In genomic region chr20:51560550-51561307, GRCh38 we compare ENCODE assay signal across 9 cellular contexts. TPM values are rescaled to one million over a fixed set of nuclear protein-coding genes. Genes with fewer than 3 reads are reported as not detected.
A peak's percentile ranks its signal among the peaks of the same experiment; 100 is the strongest.
DNase-seq lines count a peak whose midpoint lies in the region; ATAC-seq and TF ChIP-seq lines count a peak whose summit lies in the region.
"Had no signal": no experiment of that assay in that cellular context is flagged by ENCODE, and none has a peak within 500 bp of the region (broad histone marks: within the 10 kb centered on the region; RNA-seq: fewer than 3 reads in every experiment).

No MANE protein-coding gene starts in this region.

- H3K4me3 Mint-ChIP-seq in activated CD4-positive, alpha-beta memory T cell treated with anti-CD3 and anti-CD28 coated beads for 36 hours: peak overlapping the region; percentile 40
- H3K4me3 Mint-ChIP-seq in activated CD4-positive, alpha-beta memory T cell treated with anti-CD3 and anti-CD28 coated beads, Interleukin-2, amount 10 ng/mL, durations not matched to agents 7 days and 5 days: no peak overlapping the region
- H3K4me3 Mint-ChIP-seq in activated T-helper 17 cell treated with anti-CD3 and anti-CD28 coated beads, Interleukin-2, amount 50 U/mL, for 72 hours: peak overlapping the region; percentile 75
- H3K4me3 Mint-ChIP-seq in immature natural killer cell: peak overlapping the region; percentile 57 to 82 (median 72)

- H3K27me3 ChIP-seq in stomach: peaks cover 0 to 48% (median 24%) of the 10 kb centered on the region in 3 donors

- CTCF ChIA-PET in activated CD4-positive, alpha-beta memory T cell treated with anti-CD3 and anti-CD28 coated beads for 36 hours (lab: Charles Lee): no interaction called here
- CTCF ChIA-PET in activated CD4-positive, alpha-beta memory T cell treated with anti-CD3 and anti-CD28 coated beads, Interleukin-2, amount 10 ng/mL, durations not matched to agents 7 days and 5 days (lab: Charles Lee): no interaction called here

- no peaks in the 10 kb centered on the region for H3K9me3 ChIP-seq in stomach

- intact Hi-C loops in activated CD4-positive, alpha-beta memory T cell treated with anti-CD3 and anti-CD28 coated beads for 36 hours (cut with micrococcal nuclease): no loop called here
- intact Hi-C loops in stomach (cut with DNase I; ENCODE audit: low total_unique reads): no loop called here

- H3K36me3 Mint-ChIP-seq in activated CD4-positive, alpha-beta memory T cell treated with anti-CD3 and anti-CD28 coated beads for 36 hours: no peaks in the 10 kb centered on the region
- H3K36me3 Mint-ChIP-seq in activated CD4-positive, alpha-beta memory T cell treated with anti-CD3 and anti-CD28 coated beads, Interleukin-2, amount 10 ng/mL, durations not matched to agents 7 days and 5 days (ENCODE audit: low read depth): no peaks in the 10 kb centered on the region
- H3K36me3 Mint-ChIP-seq in activated T-helper 17 cell treated with anti-CD3 and anti-CD28 coated beads, Interleukin-2, amount 50 U/mL, for 72 hours (ENCODE audit: low read depth): no peaks in the 10 kb centered on the region
- no peaks in the 10 kb centered on the region for H3K36me3 Mint-ChIP-seq in immature natural killer cell

- H3K36me3 ChIP-seq in stomach: no peaks in the 10 kb centered on the region

- H3K4me1 Mint-ChIP-seq in activated CD4-positive, alpha-beta memory T cell treated with anti-CD3 and anti-CD28 coated beads for 36 hours (ENCODE audit: low read depth): peaks cover 20% of the 10 kb centered on the region
- peaks cover 21% of the 10 kb centered on the region for H3K4me1 Mint-ChIP-seq in activated CD4-positive, alpha-beta memory T cell treated with anti-CD3 and anti-CD28 coated beads, Interleukin-2, amount 10 ng/mL, durations not matched to agents 7 days and 5 days
- H3K4me1 Mint-ChIP-seq in activated T-helper 17 cell treated with anti-CD3 and anti-CD28 coated beads, Interleukin-2, amount 50 U/mL, for 72 hours: peaks cover 10% of the 10 kb centered on the region
- peaks cover 35 to 43% of the 10 kb centered on the region in 2 donors for H3K4me1 Mint-ChIP-seq in immature natural killer cell

- H3K27ac ChIP-seq in stomach: peak overlapping the region in 1 of 5 donors; percentile 88

- DNase-seq in activated CD4-positive, alpha-beta memory T cell treated with anti-CD3 and anti-CD28 coated beads for 36 hours: no peak
- DNase-seq in activated CD4-positive, alpha-beta memory T cell treated with anti-CD3 and anti-CD28 coated beads, Interleukin-2, amount 10 ng/mL, durations not matched to agents 7 days and 5 days: no peak
- DNase-seq in immature natural killer cell (no peak), stomach (no peak), GM10266 (ENCODE audit: extremely low spot score) (no peak), HPDE6-E6E7 (ENCODE audit: extremely low spot score) (no peak)
- DNase-seq in activated CD4-positive, CD25-positive, alpha-beta regulatory T cell treated with anti-CD3 and anti-CD28 coated beads, Interleukin-2, amount 50 U/mL, for 72 hours: no peak
- DNase-seq: activated CD4-positive, alpha-beta T cell treated with anti-CD3 and anti-CD28 coated beads, Interleukin-2, amount 10 ng/mL, durations not matched to agents 7 days and 5 days had no signal

- no peak for TF ChIP-seq POLR2A in stomach (IDR thresholded peaks at IDR 0.05)

- TF ChIP-seq CTCF in stomach (IDR thresholded peaks at IDR 0.05) (no peak), GM10266 (IDR thresholded peaks at IDR 0.05; ENCODE audit: control insufficient read depth, insufficient read depth, low read depth, missing control alignments) (no peak)

- WGBS in stomach, 5 donors: 19 to 23% (median 20%) methylated on average over 16 of the region's 16 CpGs

- H3K9me3 Mint-ChIP-seq in activated CD4-positive, alpha-beta memory T cell treated with anti-CD3 and anti-CD28 coated beads for 36 hours: no peaks in the 10 kb centered on the region
- no peaks in the 10 kb centered on the region for H3K9me3 Mint-ChIP-seq in activated CD4-positive, alpha-beta memory T cell treated with anti-CD3 and anti-CD28 coated beads, Interleukin-2, amount 10 ng/mL, durations not matched to agents 7 days and 5 days
- H3K9me3 Mint-ChIP-seq in activated T-helper 17 cell treated with anti-CD3 and anti-CD28 coated beads, Interleukin-2, amount 50 U/mL, for 72 hours: no peaks in the 10 kb centered on the region
- peaks cover 0 to 4% (median 0%) of the 10 kb centered on the region in 6 donors for H3K9me3 Mint-ChIP-seq in immature natural killer cell
- H3K9me3 Mint-ChIP-seq: activated CD4-positive, alpha-beta T cell treated with anti-CD3 and anti-CD28 coated beads, Interleukin-2, amount 10 ng/mL, durations not matched to agents 7 days and 5 days had no signal

- TF ChIP-seq EP300 in stomach (IDR thresholded peaks at IDR 0.05): no peak

- peaks cover 51% of the 10 kb centered on the region for H3K27me3 Mint-ChIP-seq in activated CD4-positive, alpha-beta memory T cell treated with anti-CD3 and anti-CD28 coated beads for 36 hours
- H3K27me3 Mint-ChIP-seq in activated CD4-positive, alpha-beta memory T cell treated with anti-CD3 and anti-CD28 coated beads, Interleukin-2, amount 10 ng/mL, durations not matched to agents 7 days and 5 days: peaks cover 70% of the 10 kb centered on the region
- peaks cover 50% of the 10 kb centered on the region for H3K27me3 Mint-ChIP-seq in activated T-helper 17 cell treated with anti-CD3 and anti-CD28 coated beads, Interleukin-2, amount 50 U/mL, for 72 hours
- H3K27me3 Mint-ChIP-seq in immature natural killer cell (ENCODE audit: low read depth in 3 of 3): peaks cover 18 to 36% (median 28%) of the 10 kb centered on the region in 3 donors

- peaks cover 34 to 43% (median 40%) of the 10 kb centered on the region in 4 donors for H3K4me1 ChIP-seq in stomach

- ATAC-seq in activated T-helper 17 cell treated with anti-CD3 and anti-CD28 coated beads, Interleukin-2, amount 50 U/mL, for 72 hours (replicated peaks): no peak

- POLR2A ChIA-PET in activated CD4-positive, alpha-beta memory T cell treated with anti-CD3 and anti-CD28 coated beads for 36 hours (lab: Charles Lee): no interaction called here
- POLR2A ChIA-PET in activated CD4-positive, alpha-beta memory T cell treated with anti-CD3 and anti-CD28 coated beads, Interleukin-2, amount 10 ng/mL, durations not matched to agents 7 days and 5 days (lab: Charles Lee): no interaction called here

- H3K4me3 ChIP-seq in stomach: peak overlapping the region; percentile 6 to 51 (median 44)

- no peak overlapping the region for H3K27ac Mint-ChIP-seq in activated CD4-positive, alpha-beta memory T cell treated with anti-CD3 and anti-CD28 coated beads for 36 hours
- no peak overlapping the region for H3K27ac Mint-ChIP-seq in activated CD4-positive, alpha-beta memory T cell treated with anti-CD3 and anti-CD28 coated beads, Interleukin-2, amount 10 ng/mL, durations not matched to agents 7 days and 5 days
- H3K27ac Mint-ChIP-seq in activated T-helper 17 cell treated with anti-CD3 and anti-CD28 coated beads, Interleukin-2, amount 50 U/mL, for 72 hours: no peak overlapping the region
- H3K27ac Mint-ChIP-seq in immature natural killer cell: peak overlapping the region in 1 of 6 donors; percentile 64
- H3K27ac Mint-ChIP-seq: activated CD4-positive, alpha-beta T cell treated with anti-CD3 and anti-CD28 coated beads, Interleukin-2, amount 10 ng/mL, durations not matched to agents 7 days and 5 days had no signal

RNA-seq across cellular contexts. Expression of gene NFATC2, which starts 18.2 kb away (rescaled TPM):
- 10 to 100 TPM; 35.8 to 36.5 TPM for total RNA-seq in activated CD4-positive, alpha-beta memory T cell treated with anti-CD3 and anti-CD28 coated beads for 36 hours
- 10 to 100 TPM; 53.3 to 56.9 TPM for total RNA-seq in activated CD4-positive, alpha-beta memory T cell treated with anti-CD3 and anti-CD28 coated beads, Interleukin-2, amount 10 ng/mL, durations not matched to agents 7 days and 5 days
- 10 to 100 TPM; 29.4 to 41.1 TPM for total RNA-seq in activated T-helper 17 cell treated with anti-CD3 and anti-CD28 coated beads, Interleukin-2, amount 50 U/mL, for 72 hours
- polyA plus RNA-seq in immature natural killer cell (100 to 1,000 TPM in 1 of 3 donors, 10 to 100 TPM in 2; 14.5 to 101 (median 21.3) TPM), stomach (1 to 10 TPM; 1.4 to 6.3 (median 3.2) TPM)
- total RNA-seq in stomach: 10 to 100 TPM in 4 of 5 donors, 1 to 10 TPM in 1; 7.0 to 31.9 (median 11.4) TPM
